ENCODE assay signal across 9 cellular contexts in genomic region chr2:119823734-119824334, GRCh38.
DNase-seq lines count a peak whose midpoint lies in the region; ATAC-seq and TF ChIP-seq lines count a peak whose summit lies in the region.
"Had no signal": no experiment of that assay in that cellular context is flagged by ENCODE, and none has a peak within 500 bp of the region (broad histone marks: within the 10 kb centered on the region; RNA-seq: fewer than 3 reads in every experiment).

No MANE protein-coding gene starts in this region.

- whole genome bisulfite sequencing in endodermal cell (ENCODE audit: insufficient coverage in 1 of 2, insufficient read length in 1 of 2), 2 experiments: 66 to 83% methylated on average over 5 to 7 of the region's 7 CpGs

- H3K27me3 Mint-ChIP-seq in HFFc6 (ENCODE audit: insufficient read depth) (no peaks in the 10 kb centered on the region), endodermal cell (ENCODE audit: insufficient read depth) (no peaks in the 10 kb centered on the region)
- no peaks in the 10 kb centered on the region for H3K27me3 Mint-ChIP-seq in naive thymus-derived CD8-positive, alpha-beta T cell

- H3K4me1 Mint-ChIP-seq in HFFc6 (ENCODE audit: low read depth) (peaks cover 57% of the 10 kb centered on the region), endodermal cell (peaks cover 12% of the 10 kb centered on the region)
- H3K4me1 Mint-ChIP-seq in naive thymus-derived CD8-positive, alpha-beta T cell: peaks cover 27 to 62% (median 59%) of the 10 kb centered on the region in 4 donors

- DNase-seq in DMS 273 (lab: John Stamatoyannopoulos, UW; ENCODE audit: unreplicated experiment) (peak; percentile 54), DMS 273 treated with DMSO at 0.1 percent for 48 hours (lab: John Stamatoyannopoulos, UW) (no peak), HFFc6 (peak; percentile 45), SW480 (ENCODE audit: low spot score) (peak; percentile 28), endodermal cell (peak; percentile 52), NCI-H1048 (lab: John Stamatoyannopoulos, UW) (no peak)
- peak in 8 of 10 donors; percentile 16 to 73 (median 36) for DNase-seq in naive thymus-derived CD8-positive, alpha-beta T cell

- no peaks in the 10 kb centered on the region for H3K36me3 Mint-ChIP-seq in HFFc6 (ENCODE audit: low read depth)
- peaks cover 15% of the 10 kb centered on the region for H3K36me3 Mint-ChIP-seq in endodermal cell (ENCODE audit: low read depth)
- H3K36me3 Mint-ChIP-seq in naive thymus-derived CD8-positive, alpha-beta T cell: peaks cover 0 to 12% (median 1%) of the 10 kb centered on the region in 3 donors

- peak; percentile 84 for TF ChIP-seq CTCF in HFFc6 (IDR thresholded peaks at IDR 0.05)
- TF ChIP-seq CTCF in endodermal cell (conservative IDR thresholded peaks at IDR 0.05): peak; percentile 82

- no peaks in the 10 kb centered on the region for H3K4me1 ChIP-seq in endodermal cell (ENCODE audit: control insufficient read depth, insufficient read depth, low read length)

- POLR2A ChIA-PET in naive thymus-derived CD8-positive, alpha-beta T cell (lab: Charles Lee): interaction anchor here (1.0 kb wide), 1 partner anchor 63 kb away, joined by 3 read pairs; no protein-coding TSS in a partner anchor

- H3K4me3 ChIP-seq in endodermal cell (ENCODE audit: low read length): no peak overlapping the region
- H3K4me3 ChIP-seq: BLaER1 treated with 17β-estradiol and CSF1 and Interleukin-3, amounts not matched to agents 10 nM and 100 nM had no signal

- no peak overlapping the region for H3K27ac Mint-ChIP-seq in HFFc6
- no peak overlapping the region for H3K27ac Mint-ChIP-seq in endodermal cell
- peak overlapping the region in 9 of 10 donors; percentile 18 to 91 (median 72) for H3K27ac Mint-ChIP-seq in naive thymus-derived CD8-positive, alpha-beta T cell

- ATAC-seq in naive thymus-derived CD8-positive, alpha-beta T cell: peak; percentile 77 to 85
- no peak for ATAC-seq in GM21367 (IDR thresholded peaks at IDR 0.05; ENCODE audit: unreplicated experiment)

- H3K9ac ChIP-seq in endodermal cell (ENCODE audit: extremely low read depth, low read length, poor library complexity, severe bottlenecking): no peak overlapping the region

- H3K9me3 ChIP-seq in endodermal cell (ENCODE audit: control insufficient read depth, low read length): peaks cover 6% of the 10 kb centered on the region

- no peaks in the 10 kb centered on the region for H3K27me3 ChIP-seq in endodermal cell (ENCODE audit: control insufficient read depth, insufficient read depth, low read length, poor library complexity, severe bottlenecking)
- H3K27me3 ChIP-seq: BLaER1 treated with 17β-estradiol and CSF1 and Interleukin-3, amounts not matched to agents 10 nM and 100 nM had no signal

- H3K9me3 Mint-ChIP-seq in HFFc6: no peaks in the 10 kb centered on the region
- no peaks in the 10 kb centered on the region for H3K9me3 Mint-ChIP-seq in endodermal cell
- peaks cover 0 to 5% (median 0%) of the 10 kb centered on the region in 9 donors for H3K9me3 Mint-ChIP-seq in naive thymus-derived CD8-positive, alpha-beta T cell

- no peak overlapping the region for H3K27ac ChIP-seq in endodermal cell (ENCODE audit: low read depth, low read length)

- no peak overlapping the region for H3K4me3 Mint-ChIP-seq in HFFc6
- no peak overlapping the region for H3K4me3 Mint-ChIP-seq in endodermal cell
- peak overlapping the region in 3 of 10 donors; percentile 5 to 8 (median 7) for H3K4me3 Mint-ChIP-seq in naive thymus-derived CD8-positive, alpha-beta T cell

- H3K36me3 ChIP-seq in endodermal cell (ENCODE audit: control insufficient read depth, insufficient read depth, low read length): no peaks in the 10 kb centered on the region

Comparison
In these comparisons a context has a peak if more than half of its experiments do, and no peak if none do; other contexts are left out.
1. DNase-seq: peak in DMS 273 (single experiment), HFFc6 (single experiment), SW480 (single experiment), endodermal cell (single experiment) and naive thymus-derived CD8-positive, alpha-beta T cell (8 of 10); none in DMS 273 treated with DMSO at 0.1 percent for 48 hours (single experiment) and NCI-H1048 (single experiment).
2. H3K27ac Mint-ChIP-seq: peak in naive thymus-derived CD8-positive, alpha-beta T cell (9 of 10); none in HFFc6 (single experiment) and endodermal cell (single experiment).